ENCODE assay signal across 1 cellular context in genomic region chr1:226083303-226084101, GRCh38.
TF ChIP-seq lines count a peak whose summit lies in the region.

No MANE protein-coding gene starts in this region.

TF ChIP-seq in H1, 55 proteins besides CTCF, POLR2A, EP300 and RAD21 (continued from another document):
- TF ChIP-seq SIX5 (IDR thresholded peaks at IDR 0.05; ENCODE audit: low read depth, low read length), result no peak
- no peak for TF ChIP-seq GABPA (IDR thresholded peaks at IDR 0.05; ENCODE audit: borderline replicate concordance, insufficient read depth, low read length)
- TF ChIP-seq RBBP5 (IDR thresholded peaks at IDR 0.05; ENCODE audit: borderline replicate concordance, low read depth, low read length), result no peak
- peak; percentile 95 for TF ChIP-seq USF2 (IDR thresholded peaks at IDR 0.05; ENCODE audit: low read length)
- peak; percentile 34 for TF ChIP-seq TAF7 (optimal IDR thresholded peaks at IDR 0.05; ENCODE audit: borderline replicate concordance, low read depth, low read length)
- TF ChIP-seq CTBP2 (IDR thresholded peaks at IDR 0.05; ENCODE audit: borderline replicate concordance, insufficient read depth, insufficient read length, low read length), result no peak
- TF ChIP-seq SUZ12 (IDR thresholded peaks at IDR 0.05; ENCODE audit: low read length), result no peak
- no peak for TF ChIP-seq ATF2 (IDR thresholded peaks at IDR 0.05; ENCODE audit: low read length)
- TF ChIP-seq EGR1 (IDR thresholded peaks at IDR 0.05; ENCODE audit: borderline replicate concordance, low read depth, low read length), result no peak
- TF ChIP-seq HDAC2 (IDR thresholded peaks at IDR 0.05; ENCODE audit: borderline replicate concordance in 1 of 2, low read depth in 2 of 2, low read length in 2 of 2), result no peak
- TF ChIP-seq SIN3A (conservative IDR thresholded peaks at IDR 0.05 in 1 of 2, IDR thresholded peaks at IDR 0.05 in 1 of 2; ENCODE audit: low read depth in 1 of 2, low read length in 2 of 2), result 0 out of 4 replicates have a peak, but pooled peaks of 1 of the 2 experiments have one; percentile 5
- TF ChIP-seq PHF8 (conservative IDR thresholded peaks at IDR 0.05; ENCODE audit: low read depth, low read length), result peak; percentile 34; the same call in 1 of the 2 replicates
- TF ChIP-seq CBX8 (IDR thresholded peaks at IDR 0.05; ENCODE audit: borderline replicate concordance, low read depth, low read length), result no peak
- TF ChIP-seq JUN (IDR thresholded peaks at IDR 0.05; ENCODE audit: low read depth, low read length), result no peak
- no peak for TF ChIP-seq NRF1 (IDR thresholded peaks at IDR 0.05; ENCODE audit: low read depth, low read length)
- no peak for TF ChIP-seq MAFK (IDR thresholded peaks at IDR 0.05; ENCODE audit: low read depth, low read length)
- TF ChIP-seq TBP (IDR thresholded peaks at IDR 0.05; ENCODE audit: low read depth, low read length), result peak; percentile 45; the same call in 1 of the 2 replicates
